ENCODE assay signal across 20 cellular contexts in genomic region chr1:178745260-178745659, GRCh38.
"Had no signal": no experiment of that assay in that cellular context is flagged by ENCODE, and none has a peak within 500 bp of the region (broad histone marks: within the 10 kb centered on the region; RNA-seq: fewer than 3 reads in every experiment).

No MANE protein-coding gene starts in this region.

- H3K4me1 ChIP-seq: colonic mucosa, foreskin keratinocyte, suprapubic skin, thyroid gland had no signal

- H3K4me3 Mint-ChIP-seq: endodermal cell, natural killer cell, neural crest cell, type B pancreatic cell had no signal

- H3K27ac ChIP-seq: colonic mucosa, foreskin keratinocyte, right atrium auricular region, suprapubic skin, thyroid gland had no signal

- H3K9me3 ChIP-seq: colonic mucosa, mucosa of descending colon, right atrium auricular region, suprapubic skin, thyroid gland had no signal

- H3K27ac Mint-ChIP-seq: endodermal cell, natural killer cell, type B pancreatic cell had no signal

- H3K9me3 Mint-ChIP-seq: natural killer cell had no signal

- H3K36me3 Mint-ChIP-seq: natural killer cell had no signal

- H3K36me3 ChIP-seq: colonic mucosa, right atrium auricular region, suprapubic skin, thyroid gland had no signal

- DNase-seq: colonic mucosa; effector CD4-positive, alpha-beta T cell; endodermal cell; erythroblast; foreskin keratinocyte; left colon; mammary epithelial cell; mucosa of descending colon; natural killer cell; posterior cingulate gyrus; small intestine; stimulated activated CD4-positive, alpha-beta T cell treated with anti-CD3 and anti-CD28 coated beads, Interleukin-12 subunit alpha, Interleukin-12 subunit beta, amount 100 ng/mL, for 4 hours; stimulated activated naive CD8-positive, alpha-beta T cell treated with anti-CD3 and anti-CD28 coated beads, Interleukin-15, Interleukin-2, amounts not matched to agents 100 U/mL and 50 U/mL, for 24 hours; thyroid gland had no signal

- ATAC-seq: foreskin keratinocyte; left colon; mucosa of descending colon; natural killer cell; stimulated activated naive CD8-positive, alpha-beta T cell treated with anti-CD3 and anti-CD28 coated beads, Interleukin-15, Interleukin-2, amounts not matched to agents 100 U/mL and 50 U/mL, for 24 hours had no signal

- FAIRE-seq: endothelial cell of umbilical vein, small intestine, urothelium cell line had no signal

- H3K4me3 ChIP-seq: colonic mucosa, mucosa of descending colon, right atrium auricular region, suprapubic skin, thyroid gland had no signal

- H3K27me3 ChIP-seq: colonic mucosa, foreskin keratinocyte, right atrium auricular region, suprapubic skin, thyroid gland had no signal

- H3K27me3 Mint-ChIP-seq: type B pancreatic cell had no signal

- H3K4me1 Mint-ChIP-seq: natural killer cell, neural crest cell had no signal
